Comparison of ENCODE assay signal across 1 cellular context in the genomic region with DNA sequence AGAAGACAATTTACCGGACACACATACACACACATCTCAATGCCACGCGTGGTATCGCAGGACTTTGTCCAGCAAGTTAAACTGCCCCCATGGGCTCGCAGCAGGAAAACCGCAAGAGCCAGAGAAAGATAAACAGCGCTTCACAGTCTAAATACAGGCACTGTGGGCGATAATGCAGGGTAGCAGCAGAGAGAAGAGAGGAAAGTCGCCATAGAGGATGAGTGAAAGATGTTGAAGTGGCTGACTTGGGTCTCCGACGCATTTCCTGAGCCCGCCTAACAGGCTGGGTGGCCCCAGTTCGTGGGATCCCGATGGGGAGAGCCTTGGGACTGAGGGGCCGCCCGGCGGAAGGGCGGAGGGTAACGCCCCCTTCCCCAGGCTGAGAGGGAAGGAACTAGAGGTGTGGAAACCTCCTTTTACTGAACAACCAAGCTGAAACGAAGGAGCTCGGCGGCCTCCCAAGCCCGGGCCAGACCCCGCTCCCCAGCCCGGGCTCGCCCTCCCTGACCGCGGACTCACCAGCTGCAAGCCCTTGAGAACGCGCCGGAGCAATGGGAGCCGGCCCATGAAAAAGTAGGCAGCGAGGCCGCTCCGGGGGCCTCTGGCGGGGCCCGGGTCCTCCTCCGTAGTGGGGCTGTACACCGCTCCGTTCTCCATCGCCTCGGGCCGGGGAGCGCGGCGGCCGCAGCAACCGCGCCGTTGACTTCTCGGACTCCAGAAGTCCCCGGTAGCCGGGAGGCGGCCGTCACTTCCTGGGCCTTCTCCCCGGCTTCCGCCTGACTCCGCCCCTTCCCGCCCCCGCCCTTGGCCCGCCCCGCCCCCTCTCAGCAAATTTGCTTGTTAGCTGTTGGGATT.
TF ChIP-seq lines count a peak whose summit lies in the region.

A gene with protein sequence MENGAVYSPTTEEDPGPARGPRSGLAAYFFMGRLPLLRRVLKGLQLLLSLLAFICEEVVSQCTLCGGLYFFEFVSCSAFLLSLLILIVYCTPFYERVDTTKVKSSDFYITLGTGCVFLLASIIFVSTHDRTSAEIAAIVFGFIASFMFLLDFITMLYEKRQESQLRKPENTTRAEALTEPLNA (minus strand): TSS at position 764 of the 855 bp plus-strand sequence. CDS start 107 bp downstream, at position 657.

TF ChIP-seq in K562, 482 proteins besides CTCF, POLR2A, EP300 and RAD21 (continued from another document):
- TF ChIP-seq, protein P1, sequence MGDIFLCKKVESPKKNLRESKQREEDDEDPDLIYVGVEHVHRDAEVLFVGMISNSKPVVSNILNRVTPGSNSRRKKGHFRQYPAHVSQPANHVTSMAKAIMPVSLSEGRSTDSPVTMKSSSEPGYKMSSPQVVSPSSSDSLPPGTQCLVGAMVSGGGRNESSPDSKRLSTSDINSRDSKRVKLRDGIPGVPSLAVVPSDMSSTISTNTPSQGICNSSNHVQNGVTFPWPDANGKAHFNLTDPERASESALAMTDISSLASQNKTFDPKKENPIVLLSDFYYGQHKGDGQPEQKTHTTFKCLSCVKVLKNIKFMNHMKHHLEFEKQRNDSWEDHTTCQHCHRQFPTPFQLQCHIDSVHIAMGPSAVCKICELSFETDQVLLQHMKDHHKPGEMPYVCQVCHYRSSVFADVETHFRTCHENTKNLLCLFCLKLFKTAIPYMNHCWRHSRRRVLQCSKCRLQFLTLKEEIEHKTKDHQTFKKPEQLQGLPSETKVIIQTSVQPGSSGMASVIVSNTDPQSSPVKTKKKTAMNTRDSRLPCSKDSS (IDR thresholded peaks at IDR 0.05; ENCODE audit: low read depth, partially characterized antibody) = no peak
- TF ChIP-seq CHCHD3 (CRISPR knock-in tag; IDR thresholded peaks at IDR 0.05) (no peak), MCM3 (IDR thresholded peaks at IDR 0.05) (no peak), NFATC3 (IDR thresholded peaks at IDR 0.05) (0 out of 2 replicates have a peak, but pooled peaks have one; percentile 15), EHMT2 (IDR thresholded peaks at IDR 0.05) (peak; percentile 16; the same call in 1 of the 2 replicates), U2AF2 (optimal IDR thresholded peaks at IDR 0.05; ENCODE audit: low read depth, low read length) (no peak), CHD2 (IDR thresholded peaks at IDR 0.05; ENCODE audit: low read depth, low read length) (peak; percentile 69), KAT2B (IDR thresholded peaks at IDR 0.05; ENCODE audit: low read depth, low read length) (no peak), MED1 (CRISPR knock-in tag; IDR thresholded peaks at IDR 0.05; ENCODE audit: borderline replicate concordance) (no peak), ETS2 (tag; IDR thresholded peaks at IDR 0.05; ENCODE audit: borderline replicate concordance, poor library complexity, severe bottlenecking) (no peak), SPI1 (IDR thresholded peaks at IDR 0.05; ENCODE audit: borderline replicate concordance, low read depth, low read length) (no peak), CHD4 (IDR thresholded peaks at IDR 0.05; ENCODE audit: insufficient read depth, insufficient replicate concordance, low read depth, low read length, poor library complexity, severe bottlenecking) (no peak), TARDBP (IDR thresholded peaks at IDR 0.05) (no peak), RUNX1 (IDR thresholded peaks at IDR 0.05; ENCODE audit: low read depth) (peak; percentile 53; the same call in 1 of the 2 replicates), HSF4 (CRISPR knock-in tag; IDR thresholded peaks at IDR 0.05; ENCODE audit: borderline replicate concordance) (no peak), FOXJ3 (CRISPR knock-in tag; IDR thresholded peaks at IDR 0.05) (no peak), ZC3H4 (CRISPR knock-in tag; IDR thresholded peaks at IDR 0.05; ENCODE audit: borderline replicate concordance) (no peak), ZNF444 (CRISPR knock-in tag; IDR thresholded peaks at IDR 0.05) (no peak), ZNF175 (CRISPR knock-in tag; IDR thresholded peaks at IDR 0.05; ENCODE audit: low read depth) (no peak), ELF2 (CRISPR knock-in tag; IDR thresholded peaks at IDR 0.05) (peak; percentile 27; the same call in 1 of the 2 replicates), TGIF2 (CRISPR knock-in tag; IDR thresholded peaks at IDR 0.05) (no peak), NFE2 (IDR thresholded peaks at IDR 0.05; ENCODE audit: low read depth) (no peak), RCOR1 (IDR thresholded peaks at IDR 0.05; ENCODE audit: borderline replicate concordance in 1 of 2, low read depth in 2 of 2, low read length in 2 of 2) (peak; percentile 77 to 85), FUS (optimal IDR thresholded peaks at IDR 0.05; ENCODE audit: low read depth, low read length) (no peak), RBM34 (IDR thresholded peaks at IDR 0.05; ENCODE audit: borderline replicate concordance, insufficient read depth, low read length) (no peak), RBM39 (optimal IDR thresholded peaks at IDR 0.05; ENCODE audit: low read depth, low read length) (no peak), PRMT5 (CRISPR knock-in tag; IDR thresholded peaks at IDR 0.05) (no peak), IFI16 (CRISPR knock-in tag; IDR thresholded peaks at IDR 0.05) (no peak), ZNF263 (CRISPR knock-in tag; IDR thresholded peaks at IDR 0.05; ENCODE audit: borderline replicate concordance) (0 out of 2 replicates have a peak, but pooled peaks have one; percentile 28), POLR2AphosphoS2 (IDR thresholded peaks at IDR 0.05; ENCODE audit: low read length) (no peak), WHSC1 (IDR thresholded peaks at IDR 0.05; ENCODE audit: low read length) (no peak), ELF1 (tag; IDR thresholded peaks at IDR 0.05) (peak; percentile 73), NCOA4 (IDR thresholded peaks at IDR 0.05; ENCODE audit: partially characterized antibody) (no peak)
- TF ChIP-seq, protein P2, sequence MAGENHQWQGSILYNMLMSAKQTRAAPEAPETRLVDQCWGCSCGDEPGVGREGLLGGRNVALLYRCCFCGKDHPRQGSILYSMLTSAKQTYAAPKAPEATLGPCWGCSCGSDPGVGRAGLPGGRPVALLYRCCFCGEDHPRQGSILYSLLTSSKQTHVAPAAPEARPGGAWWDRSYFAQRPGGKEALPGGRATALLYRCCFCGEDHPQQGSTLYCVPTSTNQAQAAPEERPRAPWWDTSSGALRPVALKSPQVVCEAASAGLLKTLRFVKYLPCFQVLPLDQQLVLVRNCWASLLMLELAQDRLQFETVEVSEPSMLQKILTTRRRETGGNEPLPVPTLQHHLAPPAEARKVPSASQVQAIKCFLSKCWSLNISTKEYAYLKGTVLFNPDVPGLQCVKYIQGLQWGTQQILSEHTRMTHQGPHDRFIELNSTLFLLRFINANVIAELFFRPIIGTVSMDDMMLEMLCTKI (IDR thresholded peaks at IDR 0.05; ENCODE audit: partially characterized antibody) = no peak
- TF ChIP-seq, protein P3, sequence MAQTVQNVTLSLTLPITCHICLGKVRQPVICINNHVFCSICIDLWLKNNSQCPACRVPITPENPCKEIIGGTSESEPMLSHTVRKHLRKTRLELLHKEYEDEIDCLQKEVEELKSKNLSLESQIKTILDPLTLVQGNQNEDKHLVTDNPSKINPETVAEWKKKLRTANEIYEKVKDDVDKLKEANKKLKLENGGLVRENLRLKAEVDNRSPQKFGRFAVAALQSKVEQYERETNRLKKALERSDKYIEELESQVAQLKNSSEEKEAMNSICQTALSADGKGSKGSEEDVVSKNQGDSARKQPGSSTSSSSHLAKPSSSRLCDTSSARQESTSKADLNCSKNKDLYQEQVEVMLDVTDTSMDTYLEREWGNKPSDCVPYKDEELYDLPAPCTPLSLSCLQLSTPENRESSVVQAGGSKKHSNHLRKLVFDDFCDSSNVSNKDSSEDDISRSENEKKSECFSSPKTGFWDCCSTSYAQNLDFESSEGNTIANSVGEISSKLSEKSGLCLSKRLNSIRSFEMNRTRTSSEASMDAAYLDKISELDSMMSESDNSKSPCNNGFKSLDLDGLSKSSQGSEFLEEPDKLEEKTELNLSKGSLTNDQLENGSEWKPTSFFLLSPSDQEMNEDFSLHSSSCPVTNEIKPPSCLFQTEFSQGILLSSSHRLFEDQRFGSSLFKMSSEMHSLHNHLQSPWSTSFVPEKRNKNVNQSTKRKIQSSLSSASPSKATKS (CRISPR knock-in tag; IDR thresholded peaks at IDR 0.05) = no peak
- TF ChIP-seq, protein P4, sequence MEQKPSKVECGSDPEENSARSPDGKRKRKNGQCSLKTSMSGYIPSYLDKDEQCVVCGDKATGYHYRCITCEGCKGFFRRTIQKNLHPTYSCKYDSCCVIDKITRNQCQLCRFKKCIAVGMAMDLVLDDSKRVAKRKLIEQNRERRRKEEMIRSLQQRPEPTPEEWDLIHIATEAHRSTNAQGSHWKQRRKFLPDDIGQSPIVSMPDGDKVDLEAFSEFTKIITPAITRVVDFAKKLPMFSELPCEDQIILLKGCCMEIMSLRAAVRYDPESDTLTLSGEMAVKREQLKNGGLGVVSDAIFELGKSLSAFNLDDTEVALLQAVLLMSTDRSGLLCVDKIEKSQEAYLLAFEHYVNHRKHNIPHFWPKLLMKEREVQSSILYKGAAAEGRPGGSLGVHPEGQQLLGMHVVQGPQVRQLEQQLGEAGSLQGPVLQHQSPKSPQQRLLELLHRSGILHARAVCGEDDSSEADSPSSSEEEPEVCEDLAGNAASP (IDR thresholded peaks at IDR 0.05) = no peak
- TF ChIP-seq, protein P5, sequence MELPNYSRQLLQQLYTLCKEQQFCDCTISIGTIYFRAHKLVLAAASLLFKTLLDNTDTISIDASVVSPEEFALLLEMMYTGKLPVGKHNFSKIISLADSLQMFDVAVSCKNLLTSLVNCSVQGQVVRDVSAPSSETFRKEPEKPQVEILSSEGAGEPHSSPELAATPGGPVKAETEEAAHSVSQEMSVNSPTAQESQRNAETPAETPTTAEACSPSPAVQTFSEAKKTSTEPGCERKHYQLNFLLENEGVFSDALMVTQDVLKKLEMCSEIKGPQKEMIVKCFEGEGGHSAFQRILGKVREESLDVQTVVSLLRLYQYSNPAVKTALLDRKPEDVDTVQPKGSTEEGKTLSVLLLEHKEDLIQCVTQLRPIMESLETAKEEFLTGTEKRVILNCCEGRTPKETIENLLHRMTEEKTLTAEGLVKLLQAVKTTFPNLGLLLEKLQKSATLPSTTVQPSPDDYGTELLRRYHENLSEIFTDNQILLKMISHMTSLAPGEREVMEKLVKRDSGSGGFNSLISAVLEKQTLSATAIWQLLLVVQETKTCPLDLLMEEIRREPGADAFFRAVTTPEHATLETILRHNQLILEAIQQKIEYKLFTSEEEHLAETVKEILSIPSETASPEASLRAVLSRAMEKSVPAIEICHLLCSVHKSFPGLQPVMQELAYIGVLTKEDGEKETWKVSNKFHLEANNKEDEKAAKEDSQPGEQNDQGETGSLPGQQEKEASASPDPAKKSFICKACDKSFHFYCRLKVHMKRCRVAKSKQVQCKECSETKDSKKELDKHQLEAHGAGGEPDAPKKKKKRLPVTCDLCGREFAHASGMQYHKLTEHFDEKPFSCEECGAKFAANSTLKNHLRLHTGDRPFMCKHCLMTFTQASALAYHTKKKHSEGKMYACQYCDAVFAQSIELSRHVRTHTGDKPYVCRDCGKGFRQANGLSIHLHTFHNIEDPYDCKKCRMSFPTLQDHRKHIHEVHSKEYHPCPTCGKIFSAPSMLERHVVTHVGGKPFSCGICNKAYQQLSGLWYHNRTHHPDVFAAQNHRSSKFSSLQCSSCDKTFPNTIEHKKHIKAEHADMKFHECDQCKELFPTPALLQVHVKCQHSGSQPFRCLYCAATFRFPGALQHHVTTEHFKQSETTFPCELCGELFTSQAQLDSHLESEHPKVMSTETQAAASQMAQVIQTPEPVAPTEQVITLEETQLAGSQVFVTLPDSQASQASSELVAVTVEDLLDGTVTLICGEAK (IDR thresholded peaks at IDR 0.05) = peak; percentile 59; the same call in 1 of the 2 replicates
- TF ChIP-seq, protein P5 (CRISPR knock-in tag; IDR thresholded peaks at IDR 0.05) = no peak
- TF ChIP-seq, protein P6, sequence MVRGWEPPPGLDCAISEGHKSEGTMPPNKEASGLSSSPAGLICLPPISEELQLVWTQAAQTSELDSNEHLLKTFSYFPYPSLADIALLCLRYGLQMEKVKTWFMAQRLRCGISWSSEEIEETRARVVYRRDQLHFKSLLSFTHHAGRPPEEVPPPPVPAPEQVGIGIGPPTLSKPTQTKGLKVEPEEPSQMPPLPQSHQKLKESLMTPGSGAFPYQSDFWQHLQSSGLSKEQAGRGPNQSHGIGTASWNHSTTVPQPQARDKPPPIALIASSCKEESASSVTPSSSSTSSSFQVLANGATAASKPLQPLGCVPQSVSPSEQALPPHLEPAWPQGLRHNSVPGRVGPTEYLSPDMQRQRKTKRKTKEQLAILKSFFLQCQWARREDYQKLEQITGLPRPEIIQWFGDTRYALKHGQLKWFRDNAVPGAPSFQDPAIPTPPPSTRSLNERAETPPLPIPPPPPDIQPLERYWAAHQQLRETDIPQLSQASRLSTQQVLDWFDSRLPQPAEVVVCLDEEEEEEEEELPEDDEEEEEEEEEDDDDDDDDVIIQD (CRISPR knock-in tag; IDR thresholded peaks at IDR 0.05) = no peak
- TF ChIP-seq, protein P7, sequence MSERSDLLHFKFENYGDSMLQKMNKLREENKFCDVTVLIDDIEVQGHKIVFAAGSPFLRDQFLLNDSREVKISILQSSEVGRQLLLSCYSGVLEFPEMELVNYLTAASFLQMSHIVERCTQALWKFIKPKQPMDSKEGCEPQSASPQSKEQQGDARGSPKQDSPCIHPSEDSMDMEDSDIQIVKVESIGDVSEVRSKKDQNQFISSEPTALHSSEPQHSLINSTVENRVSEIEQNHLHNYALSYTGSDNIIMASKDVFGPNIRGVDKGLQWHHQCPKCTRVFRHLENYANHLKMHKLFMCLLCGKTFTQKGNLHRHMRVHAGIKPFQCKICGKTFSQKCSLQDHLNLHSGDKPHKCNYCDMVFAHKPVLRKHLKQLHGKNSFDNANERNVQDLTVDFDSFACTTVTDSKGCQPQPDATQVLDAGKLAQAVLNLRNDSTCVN (CRISPR knock-in tag; IDR thresholded peaks at IDR 0.05) = no peak
